In the genomic region with DNA sequence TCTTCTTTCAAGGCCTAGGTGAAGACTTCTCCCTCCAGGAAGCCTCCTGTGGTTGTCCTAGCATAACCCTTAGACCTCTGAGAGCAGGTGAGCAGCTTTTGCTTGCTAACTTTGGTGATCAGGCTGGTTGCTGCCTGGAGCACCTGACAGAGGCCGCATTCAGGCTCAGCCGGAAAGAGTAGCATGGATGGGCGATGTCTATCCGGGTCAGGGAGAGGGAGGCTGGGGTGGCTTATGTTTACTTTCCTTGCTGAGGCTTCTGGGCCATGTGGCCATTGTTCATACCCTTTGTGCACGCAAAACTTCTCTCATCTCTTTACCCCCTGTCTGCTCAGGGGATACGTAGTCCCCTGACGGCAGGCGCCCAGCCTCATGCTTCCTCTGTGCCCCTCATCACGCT, we compare ENCODE assay signal across 16 cellular contexts. TPM values are rescaled to one million over a fixed set of nuclear protein-coding genes. Genes with fewer than 3 reads are reported as not detected.
DNase-seq lines count a peak whose midpoint lies in the region; ATAC-seq, FAIRE-seq and TF ChIP-seq lines count a peak whose summit lies in the region.
"Had no signal": no experiment of that assay in that cellular context is flagged by ENCODE, and none has a peak within 500 bp of the region (broad histone marks: within the 10 kb centered on the region; RNA-seq: fewer than 3 reads in every experiment).

No MANE protein-coding gene starts in this region.

- TF ChIP-seq CTCF in H1 (IDR thresholded peaks at IDR 0.05; ENCODE audit: control extremely low read depth in 1 of 3, insufficient read depth in 1 of 3, low read depth in 1 of 3, low read length in 3 of 3) (no peak), neural progenitor cell (IDR thresholded peaks at IDR 0.05) (no peak)

- H3K4me1 ChIP-seq in H1 (replicated peaks in 1 of 4; ENCODE audit: control insufficient read depth in 3 of 4, insufficient read depth in 4 of 4, low read length in 3 of 4) (no peaks in the 10 kb centered on the region; a peak in 1 of 7 replicates), neural progenitor cell (peaks cover 7% of the 10 kb centered on the region), aorta (ENCODE audit: control insufficient read depth in 1 of 2, insufficient read depth in 2 of 2, low read length in 2 of 2) (no peaks in the 10 kb centered on the region)

- no peak overlapping the region for H4K5ac ChIP-seq in H1 (ENCODE audit: insufficient read length, low read depth, low read length)

- H3K27ac Mint-ChIP-seq in neural progenitor cell: peak overlapping the region; percentile 68
- H3K27ac Mint-ChIP-seq: B cell; CD4-positive, alpha-beta T cell; HFFc6 had no signal

- no peaks in the 10 kb centered on the region for H3F3A ChIP-seq in neural progenitor cell (ENCODE audit: low read depth)

- peaks cover 10% of the 10 kb centered on the region for H3K27me3 Mint-ChIP-seq in neural progenitor cell (ENCODE audit: insufficient read depth, low read depth)

- no peak overlapping the region for H2BK12ac ChIP-seq in H1 (ENCODE audit: low read depth, low read length)

- H3K4me2 ChIP-seq in H1 (ENCODE audit: insufficient read depth in 1 of 2, low read depth in 2 of 2, low read length in 2 of 2) (no peak overlapping the region), neural progenitor cell (no peak overlapping the region)

- H3K36me3 ChIP-seq in H1 (ENCODE audit: control insufficient read depth in 2 of 4, insufficient read depth in 4 of 4, low read length in 3 of 4): no peaks in the 10 kb centered on the region
- H3K36me3 ChIP-seq in neural progenitor cell: no peaks in the 10 kb centered on the region
- H3K36me3 ChIP-seq in aorta (ENCODE audit: control insufficient read depth in 1 of 2, insufficient read depth in 2 of 2, low read length in 1 of 2): no peaks in the 10 kb centered on the region

- CTCF ChIA-PET in H1 (lab: Charles Lee; ENCODE audit: partially characterized antibody): interaction anchor here (1.6 to 17.0 kb wide), 3 partner anchors 8 to 100 kb away, joined by 3 to 237 read pairs (median 30); no protein-coding TSS in a partner anchor

- H2AFZ ChIP-seq in H1 (ENCODE audit: low read length) (no peak overlapping the region), neural progenitor cell (replicated peaks) (no peak overlapping the region)

- TF ChIP-seq EP300 in H1 (IDR thresholded peaks at IDR 0.05; ENCODE audit: borderline replicate concordance in 1 of 2, low read depth in 2 of 2, low read length in 2 of 2): no peak

- no peak overlapping the region for H3K4me3 ChIP-seq in H1 (ENCODE audit: extremely low read depth in 1 of 4, insufficient read depth in 2 of 4, low read depth in 3 of 4, low read length in 4 of 4)
- no peak overlapping the region for H3K4me3 ChIP-seq in neural progenitor cell
- H3K4me3 ChIP-seq in aorta (ENCODE audit: low read length in 2 of 2): no peak overlapping the region

- no peak overlapping the region for H4K91ac ChIP-seq in H1 (replicated peaks; ENCODE audit: insufficient read length, low read length)

- H2BK5ac ChIP-seq in H1 (ENCODE audit: low read depth, low read length): no peak overlapping the region

- peaks cover 2% of the 10 kb centered on the region for H3K36me3 Mint-ChIP-seq in neural progenitor cell

- H3K79me2 ChIP-seq in H1 (ENCODE audit: control insufficient read depth in 1 of 2, insufficient read depth in 2 of 2, low read length in 2 of 2): no peaks in the 10 kb centered on the region
- H3K79me2 ChIP-seq in neural progenitor cell (ENCODE audit: low read depth): no peaks in the 10 kb centered on the region

- no peaks in the 10 kb centered on the region for H3K9me3 ChIP-seq in H1 (ENCODE audit: insufficient read depth in 2 of 2, low read depth in 1 of 2, low read length in 1 of 2)
- no peaks in the 10 kb centered on the region for H3K9me3 ChIP-seq in neural progenitor cell (ENCODE audit: low read depth)
- H3K9me3 ChIP-seq in aorta (ENCODE audit: control insufficient read depth, low read length): no peaks in the 10 kb centered on the region

- H3K27me3 ChIP-seq in H1 (replicated peaks in 1 of 4; ENCODE audit: control insufficient read depth in 3 of 4, extremely low read depth in 1 of 4, insufficient read depth in 3 of 4, low read length in 3 of 4): no peaks in the 10 kb centered on the region
- H3K27me3 ChIP-seq in neural progenitor cell: no peaks in the 10 kb centered on the region
- no peaks in the 10 kb centered on the region for H3K27me3 ChIP-seq in aorta (ENCODE audit: control insufficient read depth in 1 of 2, insufficient read depth in 2 of 2, low read length in 1 of 2)

- H2AK5ac ChIP-seq in H1 (ENCODE audit: low read depth, low read length): no peak overlapping the region

- no peaks in the 10 kb centered on the region for H3K79me1 ChIP-seq in H1 (ENCODE audit: low read depth, low read length)

- intact Hi-C loops in left cardiac atrium (cut with DNase I): no loop called here
- intact Hi-C loops in Right ventricle myocardium inferior (cut with DNase I): no loop called here
- intact Hi-C loops in aorta (cut with DNase I): no loop called here

- WGBS in H1 (ENCODE audit: extremely low coverage in 1 of 2, insufficient coverage in 1 of 2, insufficient read length in 1 of 2, insufficient replicate concordance in 2 of 2, low coverage in 1 of 2, low lambda C conversion rate in 2 of 2, missing lambda C conversion rate in 1 of 2), 2 experiments: 95% methylated on average over 9 of the region's 9 CpGs; no CpG with 5 or more reads in 1 of the 2 experiments
- 92 to 96% methylated on average over 9 of the region's 9 CpGs for WGBS in aorta, 2 donors

- H2BK120ac ChIP-seq in H1 (replicated peaks; ENCODE audit: low read depth, low read length): no peak overlapping the region

- H2BK15ac ChIP-seq in H1 (ENCODE audit: low read length): no peak overlapping the region

- H3K4me3 Mint-ChIP-seq in neural progenitor cell: no peak overlapping the region
- H3K4me3 Mint-ChIP-seq: B cell; CD4-positive, alpha-beta T cell; HFFc6 had no signal

- H3K23me2 ChIP-seq in H1 (ENCODE audit: low read depth, low read length): no peaks in the 10 kb centered on the region

- POLR2A ChIA-PET in H1 (lab: Charles Lee; ENCODE audit: partially characterized antibody): no interaction called here

- H4K8ac ChIP-seq in H1 (ENCODE audit: extremely low read depth, insufficient read depth, low read length): peak overlapping the region; percentile 17; the same call in 1 of the 2 replicates

- H4K20me1 ChIP-seq in H1 (replicated peaks in 1 of 2; ENCODE audit: control insufficient read depth in 1 of 2, insufficient read depth in 2 of 2, low read length in 2 of 2) (peaks cover 0 to 2% of the 10 kb centered on the region in 2 experiments), neural progenitor cell (ENCODE audit: low read depth) (no peaks in the 10 kb centered on the region)

- no peak overlapping the region for H3K23ac ChIP-seq in H1 (ENCODE audit: insufficient read length)

- H3K18ac ChIP-seq in H1 (ENCODE audit: extremely low read depth, low read length): no peak overlapping the region

- no peak for TF ChIP-seq RAD21 in H1 (IDR thresholded peaks at IDR 0.05 in 1 of 2, conservative IDR thresholded peaks at IDR 0.05 in 1 of 2; ENCODE audit: low read depth in 2 of 2, low read length in 2 of 2)

- H3K14ac ChIP-seq in H1 (ENCODE audit: insufficient read length): no peak overlapping the region

- no peak overlapping the region for H3K9ac ChIP-seq in H1 (replicated peaks in 1 of 4; ENCODE audit: extremely low read depth in 1 of 4, low read depth in 3 of 4, low read length in 3 of 4)
- H3K9ac ChIP-seq in neural progenitor cell: no peak overlapping the region

- no peak for FAIRE-seq in H1 (lab: Jason Lieb, UNC)
- FAIRE-seq: A204.1 had no signal

- no peaks in the 10 kb centered on the region for H3K9me3 Mint-ChIP-seq in neural progenitor cell
- H3K9me3 Mint-ChIP-seq: CD4-positive, alpha-beta T cell; HFFc6 had no signal

- no peak for ATAC-seq in left cardiac atrium
- ATAC-seq in Right ventricle myocardium inferior: no peak
- ATAC-seq in aorta (ENCODE audit: low FRiP score): no peak

- H3K4me1 Mint-ChIP-seq in neural progenitor cell: peaks cover 12% of the 10 kb centered on the region
- H3K4me1 Mint-ChIP-seq: B cell had no signal

- no peak for TF ChIP-seq POLR2A in H1 (IDR thresholded peaks at IDR 0.05; ENCODE audit: control extremely low read depth in 1 of 2, low read depth in 2 of 2, low read length in 2 of 2)

- peak; percentile 3 for DNase-seq in left cardiac atrium
- no peak for DNase-seq in Right ventricle myocardium inferior (ENCODE audit: missing footprints)
- DNase-seq in H1 (ENCODE audit: low read depth in 1 of 2, low spot score in 2 of 2): no peak
- no peak for DNase-seq in neural progenitor cell (ENCODE audit: low spot score)
- DNase-seq in aorta: peak; percentile 5 to 11
- no peak for DNase-seq in stimulated activated CD8-positive, alpha-beta memory T cell treated with anti-CD3 and anti-CD28 coated beads, Interleukin-4, amount 100 ng/mL, for 48 hours
- no peak for DNase-seq in hepatic stellate cell (ENCODE audit: low spot score)
- DNase-seq: C1 segment of cervical spinal cord; Calu3; CD4-positive, alpha-beta T cell; DMS153; GF-D8; HCEC 1CT; HFFc6 had no signal

- H3K27ac ChIP-seq in H1 (ENCODE audit: low read depth, low read length) (no peak overlapping the region), neural progenitor cell (no peak overlapping the region), aorta (ENCODE audit: low read depth in 1 of 2, low read length in 2 of 2) (no peak overlapping the region)

- H3K4ac ChIP-seq in H1 (replicated peaks; ENCODE audit: insufficient read length, low read depth, low read length): no peak overlapping the region

- H3K56ac ChIP-seq in H1 (replicated peaks; ENCODE audit: insufficient read length, low read depth, low read length): no peak overlapping the region

- H2BK20ac ChIP-seq in H1 (ENCODE audit: low read length): no peak overlapping the region

TF ChIP-seq in H1, 55 proteins besides CTCF, POLR2A, EP300 and RAD21:
- TF ChIP-seq BCL11A (IDR thresholded peaks at IDR 0.05; ENCODE audit: low read depth in 2 of 2, low read length in 2 of 2) (no peak), KDM4A (IDR thresholded peaks at IDR 0.05; ENCODE audit: low read depth, low read length, severe bottlenecking) (no peak)

RNA-seq across cellular contexts. Expression of gene PCBD1, which starts 27.4 kb away (rescaled TPM):
- total RNA-seq in left cardiac atrium (100 to 1,000 TPM; 103 to 116 TPM), Right ventricle myocardium inferior (155 TPM), neural progenitor cell (ENCODE audit: low replicate concordance) (34.6 and 43.9 TPM in 2 replicates), aorta (10 to 100 TPM; 46.0 to 49.1 TPM)
- 46.5 and 46.9 TPM in 2 replicates for total RNA-seq in H1 (2021; fragmentation: NEBNext Ultra II Directional; extraction: Animal tissue kit (Norgen Biotek cat#: 25700))
- polyA plus RNA-seq in H1 (2011; rRNA removed) (55.0 and 72.4 TPM in 2 replicates), aorta (10 to 100 TPM; 65.7 to 84.3 TPM)
- polyA plus RNA-seq in H1 (2011; cell fraction: cytosol; rRNA removed): 52.7 TPM
- 43.9 TPM for polyA plus RNA-seq in H1 (2011; cell fraction: nucleus; rRNA removed)
- 44.8 to 52.0 TPM (median 46.3 TPM) in 4 replicates for polyA plus RNA-seq in H1 (2012, experiment 1 of 2)
- 70.6 TPM for polyA plus RNA-seq in H1 (2012, experiment 2 of 2)
- 64.5 TPM for polyA plus RNA-seq in H1 (2013, experiment 1 of 2)
- 62.2 TPM for polyA plus RNA-seq in H1 (2013, experiment 2 of 2)
- polyA minus RNA-seq in H1 (2011; rRNA and poly(A)+ RNA removed): 17.5 and 18.1 TPM in 2 replicates
- 10.9 TPM for polyA minus RNA-seq in H1 (2011; cell fraction: cytosol; rRNA and poly(A)+ RNA removed)
- 14.1 TPM for polyA minus RNA-seq in H1 (2011; cell fraction: nucleus; rRNA and poly(A)+ RNA removed)

Comparison
In these comparisons a context has a peak if more than half of its experiments do, and no peak if none do; other contexts are left out.
1. DNase-seq: peak in left cardiac atrium (single experiment) and aorta (2 of 2); none in Right ventricle myocardium inferior (single experiment), H1 (0 of 2), neural progenitor cell (single experiment), stimulated activated CD8-positive, alpha-beta memory T cell treated with anti-CD3 and anti-CD28 coated beads, Interleukin-4, amount 100 ng/mL, for 48 hours (single experiment) and hepatic stellate cell (single experiment).